8 cellular contexts compared by ENCODE assay signal in genomic region chr20:25865715-25866656, GRCh38.
DNase-seq lines count a peak whose midpoint lies in the region; ATAC-seq and TF ChIP-seq lines count a peak whose summit lies in the region.

No MANE protein-coding gene starts in this region.

- H3K27ac ChIP-seq in heart right ventricle (peak overlapping the region in 2 of 10 donors; percentile 34 to 47), prostate gland (no peak overlapping the region), uterus (no peak overlapping the region)

- intact Hi-C loops in heart right ventricle (cut with DNase I) (no loop called here), prostate gland (cut with DNase I) (no loop called here), uterus (cut with DNase I; ENCODE audit: low total_unique reads) (no loop called here)

- H3K36me3 ChIP-seq in heart right ventricle, result no peaks in the 10 kb centered on the region
- no peaks in the 10 kb centered on the region for H3K36me3 ChIP-seq in prostate gland
- H3K36me3 ChIP-seq in uterus, result no peaks in the 10 kb centered on the region

- H3K9me3 ChIP-seq in heart right ventricle (no peaks in the 10 kb centered on the region), prostate gland (no peaks in the 10 kb centered on the region), uterus (no peaks in the 10 kb centered on the region)

- TF ChIP-seq CTCF in LNCaP clone FGC (IDR thresholded peaks at IDR 0.05; ENCODE audit: control insufficient read depth, extremely low read depth, insufficient read depth), result 0 out of 2 replicates have a peak, but pooled peaks have one; percentile 1
- no peak for TF ChIP-seq CTCF in heart right ventricle (IDR thresholded peaks at IDR 0.05)
- TF ChIP-seq CTCF in prostate gland (IDR thresholded peaks at IDR 0.05), result no peak
- TF ChIP-seq CTCF in uterus (IDR thresholded peaks at IDR 0.05), result no peak

- ATAC-seq in heart right ventricle (peak in 4 of 8 donors; percentile 50 to 65 (median 60)), GM18520 (IDR thresholded peaks at IDR 0.05; ENCODE audit: unreplicated experiment) (no peak)

- 29 to 30% methylated on average over 43 of the region's 43 CpGs for WGBS in heart right ventricle, 2 donors
- 41% methylated on average over 26 of the region's 43 CpGs for WGBS in prostate gland

- H3K27me3 ChIP-seq in heart right ventricle (peaks cover 0 to 43% (median 0%) of the 10 kb centered on the region in 7 donors), prostate gland (replicated peaks; ENCODE audit: insufficient read depth) (no peaks in the 10 kb centered on the region), uterus (peaks cover 0 to 4% of the 10 kb centered on the region in 2 donors)

- peaks cover 3 to 51% (median 27%) of the 10 kb centered on the region in 9 donors for H3K4me1 ChIP-seq in heart right ventricle
- H3K4me1 ChIP-seq in prostate gland (replicated peaks), result no peaks in the 10 kb centered on the region
- peaks cover 0 to 5% of the 10 kb centered on the region in 2 donors for H3K4me1 ChIP-seq in uterus

- DNase-seq in GM03348 (ENCODE audit: low spot score) (peak; percentile 84), LNCaP clone FGC (ENCODE audit: low read depth) (peak; percentile 36), SW 1271 (lab: John Stamatoyannopoulos, UW) (peak; percentile 34 to 74), amniotic stem cell (lab: John Stamatoyannopoulos, UW) (peak; percentile 35), heart right ventricle (peak; percentile 76 to 87), prostate gland (ENCODE audit: low spot score) (peak; percentile 57), uterus (peak; percentile 59 to 69)

- H3K4me3 ChIP-seq in LNCaP clone FGC (ENCODE audit: low read depth, low read length), result peak overlapping the region; percentile 45
- H3K4me3 ChIP-seq in heart right ventricle, result peak overlapping the region in 9 of 10 donors; percentile 9 to 56 (median 47)
- H3K4me3 ChIP-seq in prostate gland, result peak overlapping the region in 1 of 2 donors; percentile 10
- H3K4me3 ChIP-seq in uterus, result peak overlapping the region; percentile 1 to 18

- TF ChIP-seq POLR2A in prostate gland (IDR thresholded peaks at IDR 0.05) (no peak), uterus (IDR thresholded peaks at IDR 0.05) (no peak)
